Comparison of ENCODE assay signal across 17 cellular contexts in genomic region chr17:78184311-78184710, GRCh38. TPM values are rescaled to one million over a fixed set of nuclear protein-coding genes. Genes with fewer than 3 reads are reported as not detected.
DNase-seq lines count a peak whose midpoint lies in the region; ATAC-seq, FAIRE-seq and TF ChIP-seq lines count a peak whose summit lies in the region.
"Had no signal": no experiment of that assay in that cellular context is flagged by ENCODE, and none has a peak within 500 bp of the region (broad histone marks: within the 10 kb centered on the region; RNA-seq: fewer than 3 reads in every experiment).

No MANE protein-coding gene starts in this region.

- H3K4me3 ChIP-seq in HepG2 (replicated peaks in 1 of 3; ENCODE audit: insufficient read depth in 1 of 3, low read depth in 2 of 3, low read length in 3 of 3), result no peak overlapping the region
- H3K4me3 ChIP-seq in thyroid gland (replicated peaks in 1 of 3), result no peak overlapping the region
- H3K4me3 ChIP-seq: Peyer's patch, tibial artery had no signal

- TF ChIP-seq CTCF in HepG2 (CRISPR knock-in tag; IDR thresholded peaks at IDR 0.05), result no peak
- TF ChIP-seq CTCF in thyroid gland (IDR thresholded peaks at IDR 0.05), result no peak

- no peak for FAIRE-seq in HepG2 (lab: Jason Lieb, UNC)

- peaks cover 14% of the 10 kb centered on the region for H4K20me1 ChIP-seq in HepG2 (ENCODE audit: insufficient read depth, low read length)

- no peak overlapping the region for H3K9ac ChIP-seq in HepG2 (ENCODE audit: insufficient read depth, low read depth, low read length)

- H3K36me3 Mint-ChIP-seq in activated naive CD4-positive, alpha-beta T cell treated with anti-CD3 and anti-CD28 coated beads, Interleukin-2, amount 10 ng/mL, durations not matched to agents 7 days and 5 days, result peaks cover 37% of the 10 kb centered on the region
- H3K36me3 Mint-ChIP-seq in activated naive CD4-positive, alpha-beta T cell treated with anti-CD3 and anti-CD28 coated beads, Interleukin-2, amount 50 U/mL, for 72 hours, result peaks cover 37 to 55% of the 10 kb centered on the region in 2 donors
- peaks cover 62% of the 10 kb centered on the region for H3K36me3 Mint-ChIP-seq in activated T-helper 17 cell treated with anti-CD3 and anti-CD28 coated beads, Interleukin-2, amount 50 U/mL, for 72 hours (ENCODE audit: low read depth)

- in situ Hi-C loops in HepG2 (cut with HindIII; ENCODE audit: extremely low pct_ligation_motif_present, low pct_unique_long_range_greater_than_20kb), result no loop called here

- TF ChIP-seq EP300 in HepG2 (IDR thresholded peaks at IDR 0.05; ENCODE audit: low read depth in 2 of 2, low read length in 2 of 2), result no peak
- TF ChIP-seq EP300 in HepG2 (CRISPR knock-in tag; IDR thresholded peaks at IDR 0.05; ENCODE audit: borderline replicate concordance), result no peak

- peaks cover 44% of the 10 kb centered on the region for H3K4me1 ChIP-seq in HepG2 (ENCODE audit: insufficient read depth, low read length)
- peaks cover 17 to 32% of the 10 kb centered on the region in 2 donors for H3K4me1 ChIP-seq in thyroid gland

- H3K79me2 ChIP-seq in HepG2 (ENCODE audit: insufficient read depth, low read length), result peaks cover 41% of the 10 kb centered on the region

- H3K27me3 ChIP-seq in HepG2 (ENCODE audit: control insufficient read depth in 1 of 2, insufficient read depth in 2 of 2, low read length in 2 of 2) (no peaks in the 10 kb centered on the region; a peak in 1 of 5 replicates), thyroid gland (no peaks in the 10 kb centered on the region)
- H3K27me3 ChIP-seq: Peyer's patch, tibial artery had no signal

- peak overlapping the region; percentile 18 for H3K4me3 Mint-ChIP-seq in activated naive CD4-positive, alpha-beta T cell treated with anti-CD3 and anti-CD28 coated beads, Interleukin-2, amount 10 ng/mL, durations not matched to agents 7 days and 5 days
- H3K4me3 Mint-ChIP-seq in activated T-helper 17 cell treated with anti-CD3 and anti-CD28 coated beads, Interleukin-2, amount 50 U/mL, for 72 hours, result peak overlapping the region; percentile 73

- CTCF ChIA-PET in activated naive CD4-positive, alpha-beta T cell treated with anti-CD3 and anti-CD28 coated beads, Interleukin-2, amount 10 ng/mL, durations not matched to agents 7 days and 5 days (lab: Charles Lee), result interaction anchor here (1.3 to 1.8 kb wide), 2 partner anchors 12 to 71 kb away, joined by 3 to 4 read pairs; no protein-coding TSS in a partner anchor
- CTCF ChIA-PET in HepG2 (lab: Yijun Ruan, JAX; ENCODE audit: low intra/inter-chr PET ratio, low total read pairs), result no interaction called here

- no peaks in the 10 kb centered on the region for H3K9me3 Mint-ChIP-seq in activated naive CD4-positive, alpha-beta T cell treated with anti-CD3 and anti-CD28 coated beads, Interleukin-2, amount 10 ng/mL, durations not matched to agents 7 days and 5 days
- no peaks in the 10 kb centered on the region for H3K9me3 Mint-ChIP-seq in activated naive CD4-positive, alpha-beta T cell treated with anti-CD3 and anti-CD28 coated beads, Interleukin-2, amount 50 U/mL, for 72 hours
- H3K9me3 Mint-ChIP-seq in activated T-helper 17 cell treated with anti-CD3 and anti-CD28 coated beads, Interleukin-2, amount 50 U/mL, for 72 hours, result no peaks in the 10 kb centered on the region

- intact Hi-C loops in HepG2 (cut with micrococcal nuclease; ENCODE audit: unreplicated experiment) (no loop called here), thyroid gland (cut with DNase I) (no loop called here)

- WGBS in HepG2 (ENCODE audit: low lambda C conversion rate), result 94% methylated on average over 9 of the region's 9 CpGs
- 55 to 65% methylated on average over 9 of the region's 9 CpGs for WGBS in thyroid gland, 2 donors

- H3K36me3 ChIP-seq in HepG2 (replicated peaks in 1 of 2; ENCODE audit: control insufficient read depth in 1 of 2, insufficient read depth in 2 of 2, low read length in 2 of 2), result peaks cover 7 to 52% of the 10 kb centered on the region in 2 experiments
- no peaks in the 10 kb centered on the region for H3K36me3 ChIP-seq in thyroid gland
- H3K36me3 ChIP-seq: Peyer's patch, tibial artery had no signal

- peak overlapping the region; percentile 99; the same call in 1 of the 2 replicates for H3K4me2 ChIP-seq in HepG2 (ENCODE audit: low read depth, low read length)

- POLR2A ChIA-PET in HepG2 (lab: Yijun Ruan, JAX), result no interaction called here

- BruUV-seq in HepG2 (replicated peaks; lab: Mats Ljungman, UMichigan), result no TSS peak

- H3K27me3 Mint-ChIP-seq in activated naive CD4-positive, alpha-beta T cell treated with anti-CD3 and anti-CD28 coated beads, Interleukin-2, amount 10 ng/mL, durations not matched to agents 7 days and 5 days, result no peaks in the 10 kb centered on the region
- no peaks in the 10 kb centered on the region for H3K27me3 Mint-ChIP-seq in activated T-helper 17 cell treated with anti-CD3 and anti-CD28 coated beads, Interleukin-2, amount 50 U/mL, for 72 hours

- peaks cover 68% of the 10 kb centered on the region for H3K4me1 Mint-ChIP-seq in activated naive CD4-positive, alpha-beta T cell treated with anti-CD3 and anti-CD28 coated beads, Interleukin-2, amount 10 ng/mL, durations not matched to agents 7 days and 5 days
- peaks cover 18% of the 10 kb centered on the region for H3K4me1 Mint-ChIP-seq in activated T-helper 17 cell treated with anti-CD3 and anti-CD28 coated beads, Interleukin-2, amount 50 U/mL, for 72 hours

- TF ChIP-seq RAD21 in HepG2 (CRISPR knock-in tag; IDR thresholded peaks at IDR 0.05), result no peak

- no peak for ATAC-seq in activated naive CD4-positive, alpha-beta T cell treated with anti-CD3 and anti-CD28 coated beads, Interleukin-2, amount 50 U/mL, for 72 hours
- no peak for ATAC-seq in activated T-helper 17 cell treated with anti-CD3 and anti-CD28 coated beads, Interleukin-2, amount 50 U/mL, for 72 hours (replicated peaks)
- ATAC-seq in HepG2, result no peak
- ATAC-seq: left ventricle myocardium superior had no signal

- no peak overlapping the region for H2AFZ ChIP-seq in HepG2 (ENCODE audit: low read length)

- TF ChIP-seq POLR2A in HepG2 (IDR thresholded peaks at IDR 0.05; ENCODE audit: insufficient read depth in 1 of 2, low read depth in 2 of 2, low read length in 2 of 2) (no peak), thyroid gland (IDR thresholded peaks at IDR 0.05) (no peak)

- no peak overlapping the region for H3K27ac Mint-ChIP-seq in activated naive CD4-positive, alpha-beta T cell treated with anti-CD3 and anti-CD28 coated beads, Interleukin-2, amount 10 ng/mL, durations not matched to agents 7 days and 5 days
- H3K27ac Mint-ChIP-seq in activated naive CD4-positive, alpha-beta T cell treated with anti-CD3 and anti-CD28 coated beads, Interleukin-2, amount 50 U/mL, for 72 hours, result peak overlapping the region in 1 of 2 donors; percentile 57
- H3K27ac Mint-ChIP-seq in activated T-helper 17 cell treated with anti-CD3 and anti-CD28 coated beads, Interleukin-2, amount 50 U/mL, for 72 hours, result no peak overlapping the region

- H3K27ac ChIP-seq in HepG2 (ENCODE audit: extremely low read length, insufficient read depth, low read length) (no peak overlapping the region), thyroid gland (peak overlapping the region in 2 of 3 donors; percentile 51 to 65)
- H3K27ac ChIP-seq: tibial artery had no signal

- DNase-seq in activated naive CD4-positive, alpha-beta T cell treated with anti-CD3 and anti-CD28 coated beads, Interleukin-2, amount 10 ng/mL, durations not matched to agents 7 days and 5 days, result no peak
- no peak for DNase-seq in activated naive CD4-positive, alpha-beta T cell treated with anti-CD3 and anti-CD28 coated beads, Interleukin-2, amount 50 U/mL, for 72 hours (ENCODE audit: low spot score in 2 of 2)
- DNase-seq in HepG2 (ENCODE audit: low spot score) (no peak), thyroid gland (peak; percentile 20 to 59), anterior cingulate cortex (lab: John Stamatoyannopoulos, UW) (no peak), foreskin melanocyte (no peak)
- no peak for DNase-seq in stimulated activated CD4-positive, alpha-beta T cell treated with anti-CD3 and anti-CD28 coated beads, Interleukin-12 subunit alpha, Interleukin-12 subunit beta, amount 100 ng/mL, for 4 hours
- DNase-seq: GF-D8, Karpas-422, left ventricle myocardium superior, NCI-H187 treated with DMSO at 0.1 percent for 48 hours, Peyer's patch, tibial artery had no signal

- H3K9me3 ChIP-seq in HepG2 (ENCODE audit: low read length) (no peaks in the 10 kb centered on the region), thyroid gland (no peaks in the 10 kb centered on the region)
- H3K9me3 ChIP-seq: Peyer's patch, tibial artery had no signal

RNA-seq across cellular contexts. Expression of gene TK1, which starts 2.5 kb away (rescaled TPM):
- 100 to 1,000 TPM; 129 to 234 TPM for total RNA-seq in activated naive CD4-positive, alpha-beta T cell treated with anti-CD3 and anti-CD28 coated beads, Interleukin-2, amount 50 U/mL, for 72 hours
- total RNA-seq in activated T-helper 17 cell treated with anti-CD3 and anti-CD28 coated beads, Interleukin-2, amount 50 U/mL, for 72 hours, result 100 to 1,000 TPM; 149 to 181 TPM
- 96.0 and 114 TPM in 2 replicates for total RNA-seq in HepG2 (2016; rRNA removed; fragmentation: Illumina TruSeq; extraction: Trizol)
- 20.1 and 22.9 TPM in 2 replicates for total RNA-seq in HepG2 (2016; cell fraction: cytosol; rRNA removed; fragmentation: Illumina TruSeq; extraction: Trizol; ENCODE audit: low read depth)
- 95.6 and 109 TPM in 2 replicates for total RNA-seq in HepG2 (2016; cell fraction: insoluble cytoplasmic fraction; rRNA removed; fragmentation: Illumina TruSeq; extraction: Trizol)
- 30.2 and 33.7 TPM in 2 replicates for total RNA-seq in HepG2 (2016; cell fraction: membrane; rRNA removed; fragmentation: Illumina TruSeq; extraction: Trizol)
- total RNA-seq in HepG2 (2016; cell fraction: nucleus; rRNA removed; fragmentation: Illumina TruSeq; extraction: Trizol), result 38.0 and 39.0 TPM in 2 replicates
- 33.2 and 45.0 TPM in 2 replicates for polyA plus RNA-seq in HepG2 (2011; rRNA removed)
- 36.3 and 78.7 TPM in 2 replicates for polyA plus RNA-seq in HepG2 (2011; cell fraction: cytosol; rRNA removed)
- 27.9 and 41.4 TPM in 2 replicates for polyA plus RNA-seq in HepG2 (2011; cell fraction: nucleus; rRNA removed)
- 15.9 and 24.5 TPM in 2 replicates for polyA plus RNA-seq in HepG2 (2012)
- polyA plus RNA-seq in HepG2 (2016; cell fraction: cytosol; fragmentation: Illumina TruSeq; extraction: Trizol; ENCODE audit: low read depth), result 18.4 and 18.5 TPM in 2 replicates
- 130 and 138 TPM in 2 replicates for polyA plus RNA-seq in HepG2 (2016; cell fraction: insoluble cytoplasmic fraction; fragmentation: Illumina TruSeq; extraction: Trizol; ENCODE audit: low read depth)
- polyA plus RNA-seq in HepG2 (2016; cell fraction: membrane; fragmentation: Illumina TruSeq; extraction: Trizol; ENCODE audit: low read depth), result 21.2 and 23.8 TPM in 2 replicates
- 61.0 and 63.4 TPM in 2 replicates for polyA plus RNA-seq in HepG2 (2016; cell fraction: nucleus; fragmentation: Illumina TruSeq; extraction: Trizol; ENCODE audit: insufficient read depth, low read depth)
- 74.6 and 146 TPM in 2 replicates for polyA minus RNA-seq in HepG2 (2011; rRNA and poly(A)+ RNA removed; ENCODE audit: low replicate concordance)
- 21.4 and 38.3 TPM in 2 replicates for polyA minus RNA-seq in HepG2 (2011; cell fraction: cytosol; rRNA and poly(A)+ RNA removed)
- 10.7 and 15.2 TPM in 2 replicates for polyA minus RNA-seq in HepG2 (2011; cell fraction: nucleus; rRNA and poly(A)+ RNA removed)
- total RNA-seq in thyroid gland, result 1 to 10 TPM; 1.1 to 2.7 (median 1.9) TPM

RNA-seq across cellular contexts. Expression of gene AFMID, which starts 2.9 kb away (rescaled TPM):
- 10 to 100 TPM; 27.1 to 60.6 TPM for total RNA-seq in activated naive CD4-positive, alpha-beta T cell treated with anti-CD3 and anti-CD28 coated beads, Interleukin-2, amount 50 U/mL, for 72 hours
- total RNA-seq in activated T-helper 17 cell treated with anti-CD3 and anti-CD28 coated beads, Interleukin-2, amount 50 U/mL, for 72 hours, result 10 to 100 TPM; 44.2 to 59.4 TPM
- total RNA-seq in HepG2 (2016; rRNA removed; fragmentation: Illumina TruSeq; extraction: Trizol), result 270 and 327 TPM in 2 replicates
- total RNA-seq in HepG2 (2016; cell fraction: cytosol; rRNA removed; fragmentation: Illumina TruSeq; extraction: Trizol; ENCODE audit: low read depth), result 87.2 and 91.8 TPM in 2 replicates
- 272 and 349 TPM in 2 replicates for total RNA-seq in HepG2 (2016; cell fraction: insoluble cytoplasmic fraction; rRNA removed; fragmentation: Illumina TruSeq; extraction: Trizol)
- total RNA-seq in HepG2 (2016; cell fraction: membrane; rRNA removed; fragmentation: Illumina TruSeq; extraction: Trizol), result 147 and 156 TPM in 2 replicates
- 146 and 156 TPM in 2 replicates for total RNA-seq in HepG2 (2016; cell fraction: nucleus; rRNA removed; fragmentation: Illumina TruSeq; extraction: Trizol)
- polyA plus RNA-seq in HepG2 (2011; rRNA removed), result 249 and 317 TPM in 2 replicates
- 229 and 274 TPM in 2 replicates for polyA plus RNA-seq in HepG2 (2011; cell fraction: cytosol; rRNA removed)
- polyA plus RNA-seq in HepG2 (2011; cell fraction: nucleus; rRNA removed), result 417 and 490 TPM in 2 replicates
- polyA plus RNA-seq in HepG2 (2012), result 302 and 303 TPM in 2 replicates
- 66.5 and 75.3 TPM in 2 replicates for polyA plus RNA-seq in HepG2 (2016; cell fraction: cytosol; fragmentation: Illumina TruSeq; extraction: Trizol; ENCODE audit: low read depth)
- 406 and 430 TPM in 2 replicates for polyA plus RNA-seq in HepG2 (2016; cell fraction: insoluble cytoplasmic fraction; fragmentation: Illumina TruSeq; extraction: Trizol; ENCODE audit: low read depth)
- polyA plus RNA-seq in HepG2 (2016; cell fraction: membrane; fragmentation: Illumina TruSeq; extraction: Trizol; ENCODE audit: low read depth), result 103 and 126 TPM in 2 replicates
- polyA plus RNA-seq in HepG2 (2016; cell fraction: nucleus; fragmentation: Illumina TruSeq; extraction: Trizol; ENCODE audit: insufficient read depth, low read depth), result 409 and 442 TPM in 2 replicates
- 60.4 and 341 TPM in 2 replicates for polyA minus RNA-seq in HepG2 (2011; rRNA and poly(A)+ RNA removed; ENCODE audit: low replicate concordance)
- polyA minus RNA-seq in HepG2 (2011; cell fraction: cytosol; rRNA and poly(A)+ RNA removed), result 127 and 156 TPM in 2 replicates
- 114 and 156 TPM in 2 replicates for polyA minus RNA-seq in HepG2 (2011; cell fraction: nucleus; rRNA and poly(A)+ RNA removed)
- total RNA-seq in thyroid gland, result 10 to 100 TPM; 21.3 to 36.9 (median 33.5) TPM

RNA-seq across cellular contexts. Expression of gene SYNGR2, which starts 15.9 kb away (rescaled TPM):
- total RNA-seq in activated naive CD4-positive, alpha-beta T cell treated with anti-CD3 and anti-CD28 coated beads, Interleukin-2, amount 50 U/mL, for 72 hours, result 10 to 100 TPM; 84.0 to 92.7 TPM
- total RNA-seq in activated T-helper 17 cell treated with anti-CD3 and anti-CD28 coated beads, Interleukin-2, amount 50 U/mL, for 72 hours, result 100 to 1,000 TPM in 1 of 2 donors, 10 to 100 TPM in 1; 90.4 to 118 TPM
- total RNA-seq in HepG2 (2016; rRNA removed; fragmentation: Illumina TruSeq; extraction: Trizol) (28.7 and 46.7 TPM in 2 replicates), thyroid gland (10 to 100 TPM; 47.9 to 83.8 (median 70.7) TPM)
- 15.8 and 18.7 TPM in 2 replicates for total RNA-seq in HepG2 (2016; cell fraction: cytosol; rRNA removed; fragmentation: Illumina TruSeq; extraction: Trizol; ENCODE audit: low read depth)
- total RNA-seq in HepG2 (2016; cell fraction: insoluble cytoplasmic fraction; rRNA removed; fragmentation: Illumina TruSeq; extraction: Trizol), result 21.7 and 51.0 TPM in 2 replicates
- total RNA-seq in HepG2 (2016; cell fraction: membrane; rRNA removed; fragmentation: Illumina TruSeq; extraction: Trizol), result 31.9 and 34.8 TPM in 2 replicates
- total RNA-seq in HepG2 (2016; cell fraction: nucleus; rRNA removed; fragmentation: Illumina TruSeq; extraction: Trizol), result 43.0 and 51.6 TPM in 2 replicates
- 170 and 192 TPM in 2 replicates for polyA plus RNA-seq in HepG2 (2011; rRNA removed)
- polyA plus RNA-seq in HepG2 (2011; cell fraction: cytosol; rRNA removed), result 200 and 244 TPM in 2 replicates
- 116 and 129 TPM in 2 replicates for polyA plus RNA-seq in HepG2 (2011; cell fraction: nucleus; rRNA removed)
- 52.7 and 59.2 TPM in 2 replicates for polyA plus RNA-seq in HepG2 (2012)
- polyA plus RNA-seq in HepG2 (2016; cell fraction: cytosol; fragmentation: Illumina TruSeq; extraction: Trizol; ENCODE audit: low read depth), result 35.1 and 40.6 TPM in 2 replicates
- polyA plus RNA-seq in HepG2 (2016; cell fraction: insoluble cytoplasmic fraction; fragmentation: Illumina TruSeq; extraction: Trizol; ENCODE audit: low read depth), result 52.5 and 60.0 TPM in 2 replicates
- 62.1 and 68.8 TPM in 2 replicates for polyA plus RNA-seq in HepG2 (2016; cell fraction: membrane; fragmentation: Illumina TruSeq; extraction: Trizol; ENCODE audit: low read depth)
- 160 and 166 TPM in 2 replicates for polyA plus RNA-seq in HepG2 (2016; cell fraction: nucleus; fragmentation: Illumina TruSeq; extraction: Trizol; ENCODE audit: insufficient read depth, low read depth)
- polyA minus RNA-seq in HepG2 (2011; rRNA and poly(A)+ RNA removed; ENCODE audit: low replicate concordance), result 231 and 401 TPM in 2 replicates
- 73.3 and 75.3 TPM in 2 replicates for polyA minus RNA-seq in HepG2 (2011; cell fraction: cytosol; rRNA and poly(A)+ RNA removed)
- 23.0 and 28.7 TPM in 2 replicates for polyA minus RNA-seq in HepG2 (2011; cell fraction: nucleus; rRNA and poly(A)+ RNA removed)

RNA-seq across cellular contexts. Expression of gene BIRC5, which starts 29.7 kb away (rescaled TPM):
- 100 to 1,000 TPM in 1 of 2 donors, 10 to 100 TPM in 1; 87.4 to 106 TPM for total RNA-seq in activated naive CD4-positive, alpha-beta T cell treated with anti-CD3 and anti-CD28 coated beads, Interleukin-2, amount 50 U/mL, for 72 hours
- 100 to 1,000 TPM in 1 of 2 donors, 10 to 100 TPM in 1; 68.6 to 104 TPM for total RNA-seq in activated T-helper 17 cell treated with anti-CD3 and anti-CD28 coated beads, Interleukin-2, amount 50 U/mL, for 72 hours
- total RNA-seq in HepG2 (2016; rRNA removed; fragmentation: Illumina TruSeq; extraction: Trizol) (135 and 167 TPM in 2 replicates), thyroid gland (under 1 TPM in 3 of 4 donors, not detected in 1; 0.11 to 0.83 (median 0.13) TPM)
- total RNA-seq in HepG2 (2016; cell fraction: cytosol; rRNA removed; fragmentation: Illumina TruSeq; extraction: Trizol; ENCODE audit: low read depth), result 34.5 and 39.0 TPM in 2 replicates
- 131 and 168 TPM in 2 replicates for total RNA-seq in HepG2 (2016; cell fraction: insoluble cytoplasmic fraction; rRNA removed; fragmentation: Illumina TruSeq; extraction: Trizol)
- 97.3 and 97.8 TPM in 2 replicates for total RNA-seq in HepG2 (2016; cell fraction: membrane; rRNA removed; fragmentation: Illumina TruSeq; extraction: Trizol)
- total RNA-seq in HepG2 (2016; cell fraction: nucleus; rRNA removed; fragmentation: Illumina TruSeq; extraction: Trizol), result 62.8 and 63.7 TPM in 2 replicates
- 18.5 and 30.3 TPM in 2 replicates for polyA plus RNA-seq in HepG2 (2011; rRNA removed)
- 26.4 and 35.2 TPM in 2 replicates for polyA plus RNA-seq in HepG2 (2011; cell fraction: cytosol; rRNA removed)
- polyA plus RNA-seq in HepG2 (2011; cell fraction: nucleus; rRNA removed), result 11.3 and 14.8 TPM in 2 replicates
- polyA plus RNA-seq in HepG2 (2012), result 20.8 and 42.6 TPM in 2 replicates
- polyA plus RNA-seq in HepG2 (2016; cell fraction: cytosol; fragmentation: Illumina TruSeq; extraction: Trizol; ENCODE audit: low read depth), result 27.8 and 29.4 TPM in 2 replicates
- 158 and 162 TPM in 2 replicates for polyA plus RNA-seq in HepG2 (2016; cell fraction: insoluble cytoplasmic fraction; fragmentation: Illumina TruSeq; extraction: Trizol; ENCODE audit: low read depth)
- 64.5 and 65.4 TPM in 2 replicates for polyA plus RNA-seq in HepG2 (2016; cell fraction: membrane; fragmentation: Illumina TruSeq; extraction: Trizol; ENCODE audit: low read depth)
- polyA plus RNA-seq in HepG2 (2016; cell fraction: nucleus; fragmentation: Illumina TruSeq; extraction: Trizol; ENCODE audit: insufficient read depth, low read depth), result 90.2 and 97.1 TPM in 2 replicates
- polyA minus RNA-seq in HepG2 (2011; rRNA and poly(A)+ RNA removed; ENCODE audit: low replicate concordance), result 62.3 and 97.9 TPM in 2 replicates
- polyA minus RNA-seq in HepG2 (2011; cell fraction: cytosol; rRNA and poly(A)+ RNA removed), result 18.6 and 37.7 TPM in 2 replicates
- 20.9 and 36.8 TPM in 2 replicates for polyA minus RNA-seq in HepG2 (2011; cell fraction: nucleus; rRNA and poly(A)+ RNA removed)

RNA-seq across cellular contexts. Expression of gene C17orf99, which starts 38.1 kb away (rescaled TPM):
- not detected for total RNA-seq in activated naive CD4-positive, alpha-beta T cell treated with anti-CD3 and anti-CD28 coated beads, Interleukin-2, amount 50 U/mL, for 72 hours
- under 1 TPM; 0.67 to 0.82 TPM for total RNA-seq in activated T-helper 17 cell treated with anti-CD3 and anti-CD28 coated beads, Interleukin-2, amount 50 U/mL, for 72 hours
- total RNA-seq in HepG2 (2016; rRNA removed; fragmentation: Illumina TruSeq; extraction: Trizol) (0.22 and 1.7 TPM in 2 replicates), thyroid gland (not detected)
- total RNA-seq in HepG2 (2016; cell fraction: cytosol; rRNA removed; fragmentation: Illumina TruSeq; extraction: Trizol; ENCODE audit: low read depth), result 0.51 and 0.88 TPM in 2 replicates
- 0.84 and 0.86 TPM in 2 replicates for total RNA-seq in HepG2 (2016; cell fraction: insoluble cytoplasmic fraction; rRNA removed; fragmentation: Illumina TruSeq; extraction: Trizol)
- 1.1 and 1.2 TPM in 2 replicates for total RNA-seq in HepG2 (2016; cell fraction: membrane; rRNA removed; fragmentation: Illumina TruSeq; extraction: Trizol)
- total RNA-seq in HepG2 (2016; cell fraction: nucleus; rRNA removed; fragmentation: Illumina TruSeq; extraction: Trizol), result 0.38 and 2.4 TPM in 2 replicates
- polyA plus RNA-seq in HepG2 (2011; rRNA removed), result 1.9 and 2.8 TPM in 2 replicates
- polyA plus RNA-seq in HepG2 (2011; cell fraction: cytosol; rRNA removed), result 1.1 and 1.8 TPM in 2 replicates
- 5.8 and 10.0 TPM in 2 replicates for polyA plus RNA-seq in HepG2 (2011; cell fraction: nucleus; rRNA removed)
- 1.5 and 2.2 TPM in 2 replicates for polyA plus RNA-seq in HepG2 (2012)
- 0.23 and 0.46 TPM in 2 replicates for polyA plus RNA-seq in HepG2 (2016; cell fraction: cytosol; fragmentation: Illumina TruSeq; extraction: Trizol; ENCODE audit: low read depth)
- 0.60 TPM in 1 of 2 replicates, not detected in the other for polyA plus RNA-seq in HepG2 (2016; cell fraction: insoluble cytoplasmic fraction; fragmentation: Illumina TruSeq; extraction: Trizol; ENCODE audit: low read depth)
- polyA plus RNA-seq in HepG2 (2016; cell fraction: membrane; fragmentation: Illumina TruSeq; extraction: Trizol; ENCODE audit: low read depth), result 0.59 and 1.1 TPM in 2 replicates
- polyA plus RNA-seq in HepG2 (2016; cell fraction: nucleus; fragmentation: Illumina TruSeq; extraction: Trizol; ENCODE audit: insufficient read depth, low read depth), result 2.4 and 2.9 TPM in 2 replicates
- polyA minus RNA-seq in HepG2 (2011; rRNA and poly(A)+ RNA removed; ENCODE audit: low replicate concordance), result 0.72 TPM in 1 of 2 replicates, not detected in the other
- polyA minus RNA-seq in HepG2 (2011; cell fraction: cytosol; rRNA and poly(A)+ RNA removed), result not detected in 2 replicates
- 1.5 and 3.1 TPM in 2 replicates for polyA minus RNA-seq in HepG2 (2011; cell fraction: nucleus; rRNA and poly(A)+ RNA removed)
- total RNA-seq: left ventricle myocardium superior, myocyte, NCI-H460, pulmonary artery endothelial cell had no signal

Comparison
In these comparisons a context has a peak if more than half of its experiments do, and no peak if none do; other contexts are left out.
1. DNase-seq: peak in thyroid gland (2 of 2); none in activated naive CD4-positive, alpha-beta T cell treated with anti-CD3 and anti-CD28 coated beads, Interleukin-2, amount 10 ng/mL, durations not matched to agents 7 days and 5 days (single experiment), activated naive CD4-positive, alpha-beta T cell treated with anti-CD3 and anti-CD28 coated beads, Interleukin-2, amount 50 U/mL, for 72 hours (0 of 2), HepG2 (single experiment), anterior cingulate cortex (0 of 58), foreskin melanocyte (single experiment) and stimulated activated CD4-positive, alpha-beta T cell treated with anti-CD3 and anti-CD28 coated beads, Interleukin-12 subunit alpha, Interleukin-12 subunit beta, amount 100 ng/mL, for 4 hours (single experiment).
2. RNA of gene TK1, which starts 2.5 kb away (total RNA-seq): 129 to 234 TPM in activated naive CD4-positive, alpha-beta T cell treated with anti-CD3 and anti-CD28 coated beads, Interleukin-2, amount 50 U/mL, for 72 hours, 149 to 181 TPM in activated T-helper 17 cell treated with anti-CD3 and anti-CD28 coated beads, Interleukin-2, amount 50 U/mL, for 72 hours and 20.1 to 114 TPM in HepG2; 1.1 to 2.7 TPM in thyroid gland; every median in the first group is over 4 times any median in the second.